18 cellular contexts compared by ENCODE assay signal in the genomic region with DNA sequence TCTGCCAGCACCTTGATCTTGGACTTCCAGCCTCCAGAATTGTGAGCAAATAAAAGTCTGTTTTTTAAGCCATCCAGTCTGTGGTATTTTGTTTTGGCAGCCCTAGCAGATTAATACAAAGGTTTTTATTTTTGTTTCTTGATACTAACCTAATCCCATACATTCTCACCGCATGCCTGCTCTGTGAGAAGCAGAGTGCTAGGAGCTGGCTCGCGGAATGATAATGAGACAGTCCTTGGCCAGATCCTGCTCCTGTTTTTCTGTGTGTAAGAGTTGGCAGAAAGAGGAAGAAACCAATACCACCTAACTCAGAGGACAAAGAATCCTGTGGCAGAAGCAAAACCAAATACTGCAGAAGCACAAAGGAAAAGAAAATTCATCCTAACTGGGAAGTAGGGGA.
A peak's percentile ranks its signal among the peaks of the same experiment; 100 is the strongest.
DNase-seq lines count a peak whose midpoint lies in the region; ATAC-seq, FAIRE-seq and TF ChIP-seq lines count a peak whose summit lies in the region.
"Had no signal": no experiment of that assay in that cellular context is flagged by ENCODE, and none has a peak within 500 bp of the region (broad histone marks: within the 10 kb centered on the region; RNA-seq: fewer than 3 reads in every experiment).

No MANE protein-coding gene starts in this region.

- intact Hi-C loops in sciatic nerve (cut with DNase I): no loop called here

- peak; percentile 17 for ATAC-seq in sciatic nerve

- peaks cover 2% of the 10 kb centered on the region for H3K36me3 Mint-ChIP-seq in activated CD4-positive, alpha-beta T cell treated with anti-CD3 and anti-CD28 coated beads, Interleukin-2, amount 10 ng/mL, durations not matched to agents 7 days and 5 days (ENCODE audit: low read depth)
- peaks cover 4% of the 10 kb centered on the region for H3K36me3 Mint-ChIP-seq in glutamatergic neuron (ENCODE audit: unreplicated experiment)

- peak overlapping the region; percentile 50 for H3K27ac Mint-ChIP-seq in activated CD4-positive, alpha-beta T cell treated with anti-CD3 and anti-CD28 coated beads, Interleukin-2, amount 10 ng/mL, durations not matched to agents 7 days and 5 days
- H3K27ac Mint-ChIP-seq in glutamatergic neuron (ENCODE audit: unreplicated experiment): peak overlapping the region; percentile 62
- H3K27ac Mint-ChIP-seq: CD4-positive, CD25-positive, alpha-beta regulatory T cell had no signal

- POLR2A ChIA-PET in activated CD4-positive, alpha-beta T cell treated with anti-CD3 and anti-CD28 coated beads, Interleukin-2, amount 10 ng/mL, durations not matched to agents 7 days and 5 days (lab: Charles Lee): no interaction called here

- FAIRE-seq in frontal cortex (lab: Jason Lieb, UNC): no peak
- FAIRE-seq: A204.1 had no signal

- H3K4me1 Mint-ChIP-seq in activated CD4-positive, alpha-beta T cell treated with anti-CD3 and anti-CD28 coated beads, Interleukin-2, amount 10 ng/mL, durations not matched to agents 7 days and 5 days: peaks cover 13% of the 10 kb centered on the region
- H3K4me1 Mint-ChIP-seq in glutamatergic neuron (ENCODE audit: low read depth, unreplicated experiment): peaks cover 39% of the 10 kb centered on the region
- H3K4me1 Mint-ChIP-seq: CD4-positive, CD25-positive, alpha-beta regulatory T cell had no signal

- TF ChIP-seq CTCF in glutamatergic neuron (IDR thresholded peaks at IDR 0.05; ENCODE audit: partially characterized antibody, unreplicated experiment): no peak

- CTCF ChIA-PET in activated CD4-positive, alpha-beta T cell treated with anti-CD3 and anti-CD28 coated beads, Interleukin-2, amount 10 ng/mL, durations not matched to agents 7 days and 5 days (lab: Charles Lee): no interaction called here

- DNase-seq in activated CD4-positive, alpha-beta T cell treated with anti-CD3 and anti-CD28 coated beads, Interleukin-2, amount 10 ng/mL, durations not matched to agents 7 days and 5 days: no peak
- no peak for DNase-seq in activated CD4-positive, alpha-beta T cell treated with anti-CD3 and anti-CD28 coated beads for 4 hours
- DNase-seq in NCI-H446 treated with DMSO at 0.1 percent for 48 hours (lab: John Stamatoyannopoulos, UW) (peak; percentile 76), glutamatergic neuron (no peak), sciatic nerve (ENCODE audit: low spot score) (no peak), frontal cortex (ENCODE audit: low spot score in 2 of 2) (no peak)
- DNase-seq in activated effector memory CD4-positive, alpha-beta T cell treated with Interleukin-2 at 50 U/mL for 16 hours: no peak
- no peak for DNase-seq in activated effector memory CD4-positive, alpha-beta T cell treated with anti-CD3 and anti-CD28 coated beads, Interleukin-2, amount 50 U/mL, for 16 hours
- DNase-seq: Caco-2; CD4-positive, CD25-positive, alpha-beta regulatory T cell; DMS53; H7; MM.1S; NCI-H187; NCI-H345; RPMI8226; SJCRH30 had no signal

- no peaks in the 10 kb centered on the region for H3K9me3 Mint-ChIP-seq in activated CD4-positive, alpha-beta T cell treated with anti-CD3 and anti-CD28 coated beads, Interleukin-2, amount 10 ng/mL, durations not matched to agents 7 days and 5 days
- peaks cover 16% of the 10 kb centered on the region for H3K9me3 Mint-ChIP-seq in glutamatergic neuron (ENCODE audit: unreplicated experiment)
- H3K9me3 Mint-ChIP-seq: CD4-positive, CD25-positive, alpha-beta regulatory T cell had no signal

- H3K4me3 Mint-ChIP-seq in activated CD4-positive, alpha-beta T cell treated with anti-CD3 and anti-CD28 coated beads, Interleukin-2, amount 10 ng/mL, durations not matched to agents 7 days and 5 days: no peak overlapping the region
- peak overlapping the region; percentile 14 for H3K4me3 Mint-ChIP-seq in glutamatergic neuron (ENCODE audit: unreplicated experiment)
- H3K4me3 Mint-ChIP-seq: CD4-positive, CD25-positive, alpha-beta regulatory T cell had no signal

- no peaks in the 10 kb centered on the region for H3K27me3 Mint-ChIP-seq in activated CD4-positive, alpha-beta T cell treated with anti-CD3 and anti-CD28 coated beads, Interleukin-2, amount 10 ng/mL, durations not matched to agents 7 days and 5 days
- H3K27me3 Mint-ChIP-seq in glutamatergic neuron (ENCODE audit: unreplicated experiment): peaks cover 14% of the 10 kb centered on the region
- H3K27me3 Mint-ChIP-seq: CD4-positive, CD25-positive, alpha-beta regulatory T cell had no signal
